ENCODE assay signal across 17 cellular contexts in genomic region chr11:125313271-125314222, GRCh38.
DNase-seq lines count a peak whose midpoint lies in the region; ATAC-seq and TF ChIP-seq lines count a peak whose summit lies in the region.
"Had no signal": no experiment of that assay in that cellular context is flagged by ENCODE, and none has a peak within 500 bp of the region (broad histone marks: within the 10 kb centered on the region; RNA-seq: fewer than 3 reads in every experiment).

No MANE protein-coding gene starts in this region.

- no peaks in the 10 kb centered on the region for H3K9me3 ChIP-seq in adrenal gland (replicated peaks in 1 of 3)
- H3K9me3 ChIP-seq: pancreas, SJCRH30 had no signal

- DNase-seq in GM23338 (ENCODE audit: low spot score): no peak
- peak in 4 of 7 donors; percentile 19 to 57 (median 40) for DNase-seq in adrenal gland
- DNase-seq in epithelial cell of esophagus (ENCODE audit: low read depth): peak; percentile 7
- peak; percentile 57 for DNase-seq in mesendoderm
- no peak for DNase-seq in activated CD4-positive, alpha-beta T cell treated with anti-CD3 and anti-CD28 coated beads, Interleukin-2, amount 50 U/mL, for 1 hour
- no peak for DNase-seq in CD1c-positive myeloid dendritic cell (ENCODE audit: extremely low spot score)
- DNase-seq in GF-D8 (lab: John Stamatoyannopoulos, UW): no peak
- DNase-seq: activated CD4-positive, CD25-positive, alpha-beta regulatory T cell; CD4-positive, alpha-beta memory T cell; DMS79 treated with DMSO at 0.1 percent for 48 hours; NCI-H526; pancreas; SJCRH30 had no signal

- H2AK5ac ChIP-seq in mesendoderm (ENCODE audit: low read length): no peak overlapping the region

- H3K27me3 ChIP-seq in GM23338 (ENCODE audit: insufficient read depth) (no peaks in the 10 kb centered on the region), adrenal gland (no peaks in the 10 kb centered on the region), mesendoderm (ENCODE audit: insufficient read depth, low read length, poor library complexity) (no peaks in the 10 kb centered on the region)
- H3K27me3 ChIP-seq: pancreas, SJCRH30 had no signal

- no peaks in the 10 kb centered on the region for H3F3A ChIP-seq in GM23338 (replicated peaks; ENCODE audit: low read depth)

- WGBS in adrenal gland, 4 donors: 68 to 79% (median 74%) methylated on average over 7 to 9 of the region's 9 CpGs
- WGBS in mesendoderm (ENCODE audit: extremely low coverage, insufficient coverage, low lambda C conversion rate): no CpG with 5 or more reads among the region's 9 CpGs

- intact Hi-C loops in adrenal gland (cut with DNase I): no loop called here

- no peak overlapping the region for H3K18ac ChIP-seq in mesendoderm (ENCODE audit: low read length)

- H3K4me2 ChIP-seq in GM23338: no peak overlapping the region
- H3K4me2 ChIP-seq in mesendoderm (ENCODE audit: low read length): no peak overlapping the region

- no peak for TF ChIP-seq POLR2A in adrenal gland (IDR thresholded peaks at IDR 0.05)

- no peak overlapping the region for H3K27ac Mint-ChIP-seq in GM23338
- H3K27ac Mint-ChIP-seq: activated naive CD8-positive, alpha-beta T cell; CD4-positive, alpha-beta memory T cell had no signal

- H3K9me2 ChIP-seq in GM23338 (ENCODE audit: insufficient read depth): no peaks in the 10 kb centered on the region

- H3K56ac ChIP-seq in mesendoderm (ENCODE audit: low read length): no peak overlapping the region

- peaks cover 12% of the 10 kb centered on the region for H3K9me3 Mint-ChIP-seq in GM23338
- H3K9me3 Mint-ChIP-seq: CD4-positive, alpha-beta memory T cell; central memory CD8-positive, alpha-beta T cell had no signal

- H3K27ac ChIP-seq in GM23338 (ENCODE audit: low read depth) (no peak overlapping the region), adrenal gland (no peak overlapping the region), mesendoderm (ENCODE audit: low read depth, low read length) (no peak overlapping the region)
- H3K27ac ChIP-seq: pancreas, SJCRH30 had no signal

- ATAC-seq in GM23338: no peak
- ATAC-seq in HG03196 (IDR thresholded peaks at IDR 0.05; ENCODE audit: unreplicated experiment): no peak
- ATAC-seq: K562 had no signal

- H4K20me1 ChIP-seq in GM23338 (replicated peaks; ENCODE audit: insufficient read depth): no peaks in the 10 kb centered on the region

- H3K23ac ChIP-seq in mesendoderm (ENCODE audit: low read length): no peak overlapping the region

- no peak overlapping the region for H3K9ac ChIP-seq in mesendoderm (ENCODE audit: low read length)

- peaks cover 14% of the 10 kb centered on the region for H3K27me3 Mint-ChIP-seq in GM23338 (ENCODE audit: insufficient read depth, low read depth, poor library complexity)

- H3K36me3 ChIP-seq in GM23338 (ENCODE audit: insufficient read depth) (no peaks in the 10 kb centered on the region), adrenal gland (replicated peaks in 1 of 2) (no peaks in the 10 kb centered on the region), mesendoderm (ENCODE audit: control insufficient read depth, insufficient read depth, low read length) (no peaks in the 10 kb centered on the region)
- H3K36me3 ChIP-seq: pancreas, SJCRH30 had no signal

- TF ChIP-seq CTCF in GM23338 (conservative IDR thresholded peaks at IDR 0.05; ENCODE audit: low read depth in 2 of 2) (no peak), adrenal gland (IDR thresholded peaks at IDR 0.05) (no peak), epithelial cell of esophagus (IDR thresholded peaks at IDR 0.05; ENCODE audit: insufficient read depth, low read depth, low read length, missing control alignments) (no peak)

- no peak overlapping the region; the same call in 2 of the 3 replicates for H3K4me3 Mint-ChIP-seq in GM23338
- H3K4me3 Mint-ChIP-seq: activated naive CD8-positive, alpha-beta T cell; CD4-positive, alpha-beta memory T cell; central memory CD8-positive, alpha-beta T cell had no signal

- no peak overlapping the region for H2BK120ac ChIP-seq in mesendoderm (ENCODE audit: low read depth, low read length)

- H3K36me3 Mint-ChIP-seq in GM23338 (ENCODE audit: low read depth): peaks cover 8% of the 10 kb centered on the region; the same call in 2 of the 3 replicates
- H3K36me3 Mint-ChIP-seq: activated naive CD8-positive, alpha-beta T cell; CD4-positive, alpha-beta memory T cell had no signal

- H4K8ac ChIP-seq in mesendoderm (ENCODE audit: low read depth, low read length): no peak overlapping the region

- no peaks in the 10 kb centered on the region for H3K79me1 ChIP-seq in mesendoderm (ENCODE audit: low read length)

- H3K4ac ChIP-seq in mesendoderm (ENCODE audit: low read depth, low read length): no peak overlapping the region

- H3K4me1 ChIP-seq in GM23338 (ENCODE audit: insufficient read depth) (peaks cover 25% of the 10 kb centered on the region), adrenal gland (replicated peaks in 1 of 2) (peaks cover 0 to 5% of the 10 kb centered on the region in 2 donors), mesendoderm (ENCODE audit: control insufficient read depth, low read depth, low read length) (peaks cover 3% of the 10 kb centered on the region)
- H3K4me1 ChIP-seq: pancreas had no signal

- no peak overlapping the region for H2BK15ac ChIP-seq in mesendoderm (replicated peaks; ENCODE audit: low read depth)

- no peak overlapping the region for H3K4me3 ChIP-seq in GM23338
- H3K4me3 ChIP-seq in adrenal gland: no peak overlapping the region
- H3K4me3 ChIP-seq in epithelial cell of esophagus (ENCODE audit: low read length): no peak overlapping the region
- H3K4me3 ChIP-seq in mesendoderm (ENCODE audit: low read length): no peak overlapping the region
- H3K4me3 ChIP-seq: K562, pancreas, SJCRH30 had no signal

- H2BK5ac ChIP-seq in mesendoderm (ENCODE audit: low read length): no peak overlapping the region

- H3K79me2 ChIP-seq in GM23338 (replicated peaks; ENCODE audit: insufficient read depth): no peaks in the 10 kb centered on the region
- H3K79me2 ChIP-seq in mesendoderm (ENCODE audit: control insufficient read depth, insufficient read depth, low read length): no peaks in the 10 kb centered on the region

- H2AFZ ChIP-seq in GM23338: 0 out of 2 replicates have a peak overlapping the region, but pooled peaks have one; percentile 69

- no peak overlapping the region for H4K5ac ChIP-seq in mesendoderm (ENCODE audit: low read length)

- H3K4me1 Mint-ChIP-seq in GM23338: peaks cover 41% of the 10 kb centered on the region
- H3K4me1 Mint-ChIP-seq: CD4-positive, alpha-beta memory T cell; central memory CD8-positive, alpha-beta T cell had no signal

TF ChIP-seq in GM23338, 12 proteins besides CTCF, POLR2A, EP300 and RAD21 (continues in another document):
- TF ChIP-seq CREB1 (CRISPR knock-in tag; IDR thresholded peaks at IDR 0.05; ENCODE audit: low read depth) (no peak), ZNF331 (CRISPR knock-in tag; IDR thresholded peaks at IDR 0.05; ENCODE audit: low read depth) (no peak), NANOG (IDR thresholded peaks at IDR 0.05; ENCODE audit: borderline replicate concordance) (no peak), JUNB (IDR thresholded peaks at IDR 0.05; ENCODE audit: unreplicated experiment) (no peak), EZH2 (IDR thresholded peaks at IDR 0.05; ENCODE audit: low read depth, unreplicated experiment) (no peak), POLR2AphosphoS5 (IDR thresholded peaks at IDR 0.05; ENCODE audit: low read depth) (no peak)

Comparison
In these comparisons a context has a peak if more than half of its experiments do, and no peak if none do; other contexts are left out.
1. DNase-seq: peak in adrenal gland (4 of 7), epithelial cell of esophagus (single experiment) and mesendoderm (single experiment); none in GM23338 (single experiment), activated CD4-positive, alpha-beta T cell treated with anti-CD3 and anti-CD28 coated beads, Interleukin-2, amount 50 U/mL, for 1 hour (single experiment), CD1c-positive myeloid dendritic cell (single experiment) and GF-D8 (single experiment).